Comparison of ENCODE assay signal across 8 cellular contexts in the genomic region with DNA sequence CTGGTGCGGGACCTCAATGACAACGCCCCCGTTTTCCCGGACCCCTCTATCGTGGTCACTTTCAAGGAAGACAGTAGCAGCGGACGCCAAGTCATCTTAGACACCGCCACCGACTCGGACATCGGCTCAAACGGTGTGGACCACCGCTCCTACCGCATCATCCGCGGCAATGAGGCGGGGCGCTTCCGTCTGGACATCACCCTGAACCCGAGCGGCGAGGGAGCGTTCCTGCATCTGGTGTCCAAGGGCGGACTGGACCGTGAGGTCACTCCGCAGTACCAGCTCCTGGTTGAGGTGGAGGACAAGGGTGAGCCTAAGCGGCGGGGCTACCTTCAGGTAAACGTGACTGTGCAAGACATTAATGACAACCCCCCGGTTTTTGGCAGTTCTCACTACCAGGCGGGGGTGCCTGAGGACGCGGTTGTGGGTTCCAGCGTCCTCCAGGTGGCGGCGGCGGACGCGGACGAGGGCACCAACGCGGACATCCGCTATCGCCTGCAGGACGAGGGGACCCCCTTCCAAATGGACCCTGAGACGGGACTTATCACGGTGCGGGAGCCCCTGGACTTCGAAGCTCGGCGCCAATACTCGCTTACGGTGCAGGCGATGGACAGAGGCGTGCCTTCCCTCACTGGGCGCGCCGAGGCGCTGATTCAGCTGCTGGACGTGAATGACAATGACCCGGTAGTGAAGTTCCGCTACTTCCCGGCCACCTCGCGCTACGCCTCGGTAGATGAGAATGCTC. TPM values are rescaled to one million over a fixed set of nuclear protein-coding genes. Genes with fewer than 3 reads are reported as not detected.
DNase-seq lines count a peak whose midpoint lies in the region; ATAC-seq and TF ChIP-seq lines count a peak whose summit lies in the region.

No MANE protein-coding gene starts in this region.

- CTCF ChIA-PET in mammary epithelial cell (lab: Charles Lee; ENCODE audit: low non-redundant PET): interaction anchor here (0.7 kb wide), 1 partner anchor 1258 kb away, joined by 3 read pairs; no protein-coding TSS in a partner anchor

- H3K9me3 ChIP-seq in BLaER1 treated with 17β-estradiol and CSF1 and Interleukin-3, amounts not matched to agents 10 nM and 100 nM (replicated peaks in 1 of 11): peaks cover 0 to 20% (median 14%) of the 10 kb centered on the region in 11 experiments; a peak in 19 of 22 replicates
- H3K9me3 ChIP-seq in HUES48 (ENCODE audit: control insufficient read depth, insufficient read depth, low read length): no peaks in the 10 kb centered on the region
- no peaks in the 10 kb centered on the region for H3K9me3 ChIP-seq in mammary epithelial cell (replicated peaks; ENCODE audit: insufficient read depth, low read length)

- no peaks in the 10 kb centered on the region for H3K36me3 Mint-ChIP-seq in stimulated activated naive CD8-positive, alpha-beta T cell treated with anti-CD3 and anti-CD28 coated beads, Interleukin-15, Interleukin-2, amounts not matched to agents 100 ng/mL and 50 ng/mL, for 24 hours (ENCODE audit: low read depth)

- no peaks in the 10 kb centered on the region for H3K9me3 Mint-ChIP-seq in stimulated activated naive CD8-positive, alpha-beta T cell treated with anti-CD3 and anti-CD28 coated beads, Interleukin-15, Interleukin-2, amounts not matched to agents 100 ng/mL and 50 ng/mL, for 24 hours

- H3K4me1 ChIP-seq in BLaER1 treated with 17β-estradiol and CSF1 and Interleukin-3, amounts not matched to agents 10 nM and 100 nM: peaks cover 9 to 17% (median 15%) of the 10 kb centered on the region in 10 experiments
- H3K4me1 ChIP-seq in HUES48 (ENCODE audit: control insufficient read depth, insufficient read depth, low read length) (peaks cover 19% of the 10 kb centered on the region), mammary epithelial cell (ENCODE audit: insufficient read depth, low read length) (peaks cover 17% of the 10 kb centered on the region)

- DNase-seq in mammary epithelial cell (peak; percentile 22), left kidney (ENCODE audit: low read depth, low spot score) (peak; percentile 73), middle frontal gyrus (ENCODE audit: extremely low spot score, low spot score) (no peak)
- DNase-seq in activated CD8-positive, alpha-beta memory T cell treated with anti-CD3 and anti-CD28 coated beads, Interleukin-2, amount 50 U/mL, for 48 hours: no peak

- H3K27me3 Mint-ChIP-seq in stimulated activated naive CD8-positive, alpha-beta T cell treated with anti-CD3 and anti-CD28 coated beads, Interleukin-15, Interleukin-2, amounts not matched to agents 100 ng/mL and 50 ng/mL, for 24 hours: peaks cover 64% of the 10 kb centered on the region

- peak overlapping the region in 8 of 11 experiments; percentile 79 to 95 (median 88); a peak in 12 of 22 replicates for H3K4me2 ChIP-seq in BLaER1 treated with 17β-estradiol and CSF1 and Interleukin-3, amounts not matched to agents 10 nM and 100 nM
- H3K4me2 ChIP-seq in mammary epithelial cell (ENCODE audit: insufficient read depth, low read depth, low read length): peak overlapping the region; percentile 77

- ATAC-seq in HG03159 (IDR thresholded peaks at IDR 0.05; ENCODE audit: unreplicated experiment): no peak

- dilution Hi-C loops in mammary epithelial cell (cut with HindIII; ENCODE audit: low sequenced_read_pairs): no loop called here

- peak overlapping the region; percentile 85 for H3K4me3 Mint-ChIP-seq in stimulated activated naive CD8-positive, alpha-beta T cell treated with anti-CD3 and anti-CD28 coated beads, Interleukin-15, Interleukin-2, amounts not matched to agents 100 ng/mL and 50 ng/mL, for 24 hours

- peaks cover 33% of the 10 kb centered on the region for H3K4me1 Mint-ChIP-seq in stimulated activated naive CD8-positive, alpha-beta T cell treated with anti-CD3 and anti-CD28 coated beads, Interleukin-15, Interleukin-2, amounts not matched to agents 100 ng/mL and 50 ng/mL, for 24 hours (ENCODE audit: low read depth)

- intact Hi-C loops in mammary epithelial cell (cut with micrococcal nuclease): loop anchor here (10.0 kb wide), 2 partner anchors 178 to 1468 kb away; no protein-coding TSS in a partner anchor

- H3K27me3 ChIP-seq in BLaER1 treated with 17β-estradiol and CSF1 and Interleukin-3, amounts not matched to agents 10 nM and 100 nM: peaks cover 11 to 19% (median 17%) of the 10 kb centered on the region in 11 experiments
- H3K27me3 ChIP-seq in HUES48 (ENCODE audit: control insufficient read depth, insufficient read depth, low read length) (peaks cover 31% of the 10 kb centered on the region), mammary epithelial cell (ENCODE audit: insufficient read depth, low read length) (no peaks in the 10 kb centered on the region)

- peak overlapping the region in 3 of 10 experiments; percentile 18 to 88 (median 83); a peak in 4 of 20 replicates for H3K4me3 ChIP-seq in BLaER1 treated with 17β-estradiol and CSF1 and Interleukin-3, amounts not matched to agents 10 nM and 100 nM
- H3K4me3 ChIP-seq in HUES48 (ENCODE audit: low read depth, low read length): peak overlapping the region; percentile 92
- peak overlapping the region; percentile 93 to 96 (median 96) for H3K4me3 ChIP-seq in mammary epithelial cell (replicated peaks in 1 of 3; ENCODE audit: insufficient read depth in 1 of 3, low read depth in 2 of 3, low read length in 3 of 3)

- no peak overlapping the region for H3K27ac Mint-ChIP-seq in stimulated activated naive CD8-positive, alpha-beta T cell treated with anti-CD3 and anti-CD28 coated beads, Interleukin-15, Interleukin-2, amounts not matched to agents 100 ng/mL and 50 ng/mL, for 24 hours

- H4K20me1 ChIP-seq in BLaER1 treated with 17β-estradiol and CSF1 and Interleukin-3, amounts not matched to agents 10 nM and 100 nM: no peaks in the 10 kb centered on the region
- no peaks in the 10 kb centered on the region for H4K20me1 ChIP-seq in mammary epithelial cell (ENCODE audit: insufficient read depth, low read length)

- TF ChIP-seq CTCF in mammary epithelial cell (conservative IDR thresholded peaks at IDR 0.05 in 1 of 2, IDR thresholded peaks at IDR 0.05 in 1 of 2; ENCODE audit: extremely low read depth in 1 of 2, insufficient read depth in 1 of 2, low read depth in 1 of 2, low read length in 2 of 2): peak in 1 of 2 donors; percentile 23

- no peaks in the 10 kb centered on the region for H3K79me2 ChIP-seq in mammary epithelial cell (ENCODE audit: insufficient read depth, low read length)

- H2AFZ ChIP-seq in mammary epithelial cell (ENCODE audit: low read depth, low read length): peak overlapping the region; percentile 100

- H3K27ac ChIP-seq in BLaER1 treated with 17β-estradiol and CSF1 and Interleukin-3, amounts not matched to agents 10 nM and 100 nM: no peak overlapping the region
- no peak overlapping the region for H3K27ac ChIP-seq in HUES48 (ENCODE audit: low read depth, low read length)
- H3K27ac ChIP-seq in mammary epithelial cell (ENCODE audit: insufficient read depth, low read depth, low read length): no peak overlapping the region

- in situ Hi-C loops in mammary epithelial cell (cut with MboI; ENCODE audit: low sequenced_read_pairs in 2 of 2): loop anchor here (25.0 kb wide), 2 partner anchors 1270 to 1295 kb away; no protein-coding TSS in a partner anchor

- WGBS in mammary epithelial cell (ENCODE audit: low coverage, missing lambda C conversion rate): 14% methylated on average over 12 of the region's 67 CpGs

- BruUV-seq in mammary epithelial cell (replicated peaks; lab: Mats Ljungman, UMichigan): no TSS peak

- no peaks in the 10 kb centered on the region for H3K36me3 ChIP-seq in BLaER1 treated with 17β-estradiol and CSF1 and Interleukin-3, amounts not matched to agents 10 nM and 100 nM
- H3K36me3 ChIP-seq in HUES48 (ENCODE audit: control insufficient read depth, insufficient read depth, low read length) (no peaks in the 10 kb centered on the region), mammary epithelial cell (ENCODE audit: insufficient read depth, low read length) (no peaks in the 10 kb centered on the region)

- no peak overlapping the region for H3K9ac ChIP-seq in BLaER1 treated with 17β-estradiol and CSF1 and Interleukin-3, amounts not matched to agents 10 nM and 100 nM
- H3K9ac ChIP-seq in HUES48 (ENCODE audit: low read depth, low read length) (no peak overlapping the region), mammary epithelial cell (ENCODE audit: insufficient read depth, low read length) (no peak overlapping the region)

RNA-seq across cellular contexts. Expression of a gene that starts 2.2 kb away (rescaled TPM):
- 1 to 10 TPM; 1.5 to 5.5 TPM for total RNA-seq in mammary epithelial cell
- 0.42 TPM for polyA plus RNA-seq in mammary epithelial cell
- polyA minus RNA-seq in mammary epithelial cell: 4.6 TPM

Comparison
In these comparisons a context has a peak if more than half of its experiments do, and no peak if none do; other contexts are left out.
1. DNase-seq: peak in mammary epithelial cell (single experiment) and left kidney (single experiment); none in activated CD8-positive, alpha-beta memory T cell treated with anti-CD3 and anti-CD28 coated beads, Interleukin-2, amount 50 U/mL, for 48 hours (single experiment) and middle frontal gyrus (single experiment).